8 cellular contexts compared by ENCODE assay signal in the genomic region with DNA sequence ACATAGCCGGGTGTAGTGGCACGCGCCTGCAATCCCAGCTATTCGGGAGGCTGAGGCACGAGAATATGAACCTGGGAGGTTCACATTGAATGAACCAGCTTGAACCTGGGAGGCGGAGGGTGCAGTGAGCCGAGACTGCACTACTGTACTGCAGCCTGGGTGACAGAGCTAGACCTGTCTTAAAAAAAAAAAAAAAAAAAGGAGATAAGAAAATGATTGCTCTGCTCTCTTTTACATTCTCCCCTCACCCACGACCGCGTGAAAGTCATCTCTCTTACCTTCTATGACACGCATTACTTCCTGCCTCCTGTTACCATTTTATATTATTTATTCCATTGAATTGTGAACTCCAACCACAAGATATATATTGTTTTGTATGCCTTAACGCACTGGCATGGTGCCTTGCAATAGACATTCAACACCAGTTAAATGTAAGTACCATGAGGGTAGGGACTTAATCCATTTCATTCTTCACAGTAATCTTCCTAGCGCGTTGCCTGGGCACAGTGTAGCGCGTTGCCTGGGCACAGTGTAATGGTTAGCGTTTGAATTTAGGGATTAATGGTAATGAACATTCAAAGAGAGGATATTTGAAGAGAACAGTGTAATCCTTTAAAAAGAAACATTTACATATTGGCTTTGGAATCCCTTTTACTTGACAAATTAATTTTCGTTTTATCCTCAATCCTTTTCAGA. TPM values are rescaled to one million over a fixed set of nuclear protein-coding genes. Genes with fewer than 3 reads are reported as not detected.
DNase-seq lines count a peak whose midpoint lies in the region; ATAC-seq, FAIRE-seq and TF ChIP-seq lines count a peak whose summit lies in the region.

No MANE protein-coding gene starts in this region.

- TF ChIP-seq POLR2A in NB4 (IDR thresholded peaks at IDR 0.05; ENCODE audit: extremely low read depth, insufficient read length) = no peak
- TF ChIP-seq POLR2A in HepG2 (IDR thresholded peaks at IDR 0.05; ENCODE audit: insufficient read depth in 1 of 2, low read depth in 2 of 2, low read length in 2 of 2) = no peak

- intact Hi-C loops in HepG2 (cut with micrococcal nuclease; ENCODE audit: unreplicated experiment) = loop anchor here (5.0 kb wide), 2 partner anchors 194 to 271 kb away; a partner anchor contains a TSS

- peaks cover 44% of the 10 kb centered on the region for H4K20me1 ChIP-seq in HepG2 (ENCODE audit: insufficient read depth, low read length)

- peak overlapping the region; percentile 98 for H3K4me3 ChIP-seq in NB4 (ENCODE audit: low read depth, low read length)
- peak overlapping the region; percentile 73 to 99 (median 86); a peak in 4 of 6 replicates for H3K4me3 ChIP-seq in HepG2 (replicated peaks in 1 of 3; ENCODE audit: insufficient read depth in 1 of 3, low read depth in 2 of 3, low read length in 3 of 3)

- H3K79me2 ChIP-seq in HepG2 (ENCODE audit: insufficient read depth, low read length) = peaks cover 70% of the 10 kb centered on the region

- peaks cover 36% of the 10 kb centered on the region for H3K4me1 ChIP-seq in HepG2 (ENCODE audit: insufficient read depth, low read length)

- DNase-seq in NB4 (ENCODE audit: low read depth) = no peak
- DNase-seq in activated gamma-delta T cell treated with anti-CD3 and anti-CD28 coated beads, Interleukin-2, amount 50 U/mL, for 16 hours (ENCODE audit: low read depth) = peak; percentile 20
- DNase-seq in HepG2 (ENCODE audit: low spot score) = no peak
- peak in 1 of 2 donors; percentile 37 for DNase-seq in stimulated activated naive CD8-positive, alpha-beta T cell treated with anti-CD3 and anti-CD28 coated beads, Interleukin-15, amount 100 ng/mL, for 72 hours
- DNase-seq in NCI-H1048 (lab: John Stamatoyannopoulos, UW) = no peak

- TF ChIP-seq RAD21 in HepG2 (CRISPR knock-in tag; IDR thresholded peaks at IDR 0.05) = no peak

- H3K27ac ChIP-seq in HepG2 (ENCODE audit: extremely low read length, insufficient read depth, low read length) = no peak overlapping the region

- H3K36me3 ChIP-seq in HepG2 (replicated peaks in 1 of 2; ENCODE audit: control insufficient read depth in 1 of 2, insufficient read depth in 2 of 2, low read length in 2 of 2) = no peaks in the 10 kb centered on the region; a peak in 1 of 5 replicates

- H2AFZ ChIP-seq in HepG2 (ENCODE audit: low read length) = no peak overlapping the region

- FAIRE-seq in HepG2 (lab: Jason Lieb, UNC) = no peak

- TF ChIP-seq CTCF in NB4 (IDR thresholded peaks at IDR 0.05; ENCODE audit: low read depth, low read length) (no peak), HepG2 (CRISPR knock-in tag; IDR thresholded peaks at IDR 0.05) (no peak)

- in situ Hi-C loops in HepG2 (cut with HindIII; ENCODE audit: extremely low pct_ligation_motif_present, low pct_unique_long_range_greater_than_20kb) = no loop called here

- CTCF ChIA-PET in HepG2 (lab: Yijun Ruan, JAX; ENCODE audit: low intra/inter-chr PET ratio, low total read pairs) = no interaction called here

- ATAC-seq in HepG2 (no peak), GM18909 (IDR thresholded peaks at IDR 0.05; ENCODE audit: poor library complexity, unreplicated experiment) (no peak), GM18861 (IDR thresholded peaks at IDR 0.05; ENCODE audit: unreplicated experiment) (no peak), HG02885 (IDR thresholded peaks at IDR 0.05; ENCODE audit: poor library complexity, unreplicated experiment) (no peak)
- peak; percentile 19 for ATAC-seq in stimulated activated naive CD8-positive, alpha-beta T cell treated with anti-CD3 and anti-CD28 coated beads, Interleukin-15, amount 100 ng/mL, for 72 hours

- peaks cover 57% of the 10 kb centered on the region for H3K4me1 Mint-ChIP-seq in stimulated activated naive CD8-positive, alpha-beta T cell treated with anti-CD3 and anti-CD28 coated beads, Interleukin-15, amount 100 ng/mL, for 72 hours

- BruUV-seq in HepG2 (replicated peaks; lab: Mats Ljungman, UMichigan) = no TSS peak

- no peaks in the 10 kb centered on the region for H3K9me3 Mint-ChIP-seq in stimulated activated naive CD8-positive, alpha-beta T cell treated with anti-CD3 and anti-CD28 coated beads, Interleukin-15, amount 100 ng/mL, for 72 hours

- TF ChIP-seq EP300 in HepG2 (IDR thresholded peaks at IDR 0.05; ENCODE audit: low read depth in 2 of 2, low read length in 2 of 2) (no peak), HepG2 (CRISPR knock-in tag; IDR thresholded peaks at IDR 0.05; ENCODE audit: borderline replicate concordance) (no peak)

- WGBS in HepG2 (ENCODE audit: low lambda C conversion rate) = 86% methylated on average over 18 of the region's 18 CpGs

- no peaks in the 10 kb centered on the region; a peak in 1 of 5 replicates for H3K27me3 ChIP-seq in HepG2 (ENCODE audit: control insufficient read depth in 1 of 2, insufficient read depth in 2 of 2, low read length in 2 of 2)

- peak overlapping the region; percentile 98 for H3K4me3 Mint-ChIP-seq in stimulated activated naive CD8-positive, alpha-beta T cell treated with anti-CD3 and anti-CD28 coated beads, Interleukin-15, amount 100 ng/mL, for 72 hours

- no peak overlapping the region for H3K9ac ChIP-seq in HepG2 (ENCODE audit: insufficient read depth, low read depth, low read length)

- H3K27me3 Mint-ChIP-seq in stimulated activated naive CD8-positive, alpha-beta T cell treated with anti-CD3 and anti-CD28 coated beads, Interleukin-15, amount 100 ng/mL, for 72 hours = no peaks in the 10 kb centered on the region

- POLR2A ChIA-PET in HepG2 (lab: Yijun Ruan, JAX) = interaction anchor here (1.4 kb wide), 1 partner anchor 1344 kb away, joined by 3 read pairs; a partner anchor contains a TSS

- peak overlapping the region; percentile 98 to 99 for H3K27ac Mint-ChIP-seq in stimulated activated naive CD8-positive, alpha-beta T cell treated with anti-CD3 and anti-CD28 coated beads, Interleukin-15, amount 100 ng/mL, for 72 hours

- peak overlapping the region; percentile 80 for H3K4me2 ChIP-seq in HepG2 (ENCODE audit: low read depth, low read length)

- H3K9me3 ChIP-seq in HepG2 (ENCODE audit: low read length) = no peaks in the 10 kb centered on the region

TF ChIP-seq in HepG2, 621 proteins besides CTCF, POLR2A, EP300 and RAD21:
- TF ChIP-seq ZNF660 (CRISPR knock-in tag; IDR thresholded peaks at IDR 0.05; ENCODE audit: borderline replicate concordance, low read depth) = no peak
- TF ChIP-seq, protein P1, sequence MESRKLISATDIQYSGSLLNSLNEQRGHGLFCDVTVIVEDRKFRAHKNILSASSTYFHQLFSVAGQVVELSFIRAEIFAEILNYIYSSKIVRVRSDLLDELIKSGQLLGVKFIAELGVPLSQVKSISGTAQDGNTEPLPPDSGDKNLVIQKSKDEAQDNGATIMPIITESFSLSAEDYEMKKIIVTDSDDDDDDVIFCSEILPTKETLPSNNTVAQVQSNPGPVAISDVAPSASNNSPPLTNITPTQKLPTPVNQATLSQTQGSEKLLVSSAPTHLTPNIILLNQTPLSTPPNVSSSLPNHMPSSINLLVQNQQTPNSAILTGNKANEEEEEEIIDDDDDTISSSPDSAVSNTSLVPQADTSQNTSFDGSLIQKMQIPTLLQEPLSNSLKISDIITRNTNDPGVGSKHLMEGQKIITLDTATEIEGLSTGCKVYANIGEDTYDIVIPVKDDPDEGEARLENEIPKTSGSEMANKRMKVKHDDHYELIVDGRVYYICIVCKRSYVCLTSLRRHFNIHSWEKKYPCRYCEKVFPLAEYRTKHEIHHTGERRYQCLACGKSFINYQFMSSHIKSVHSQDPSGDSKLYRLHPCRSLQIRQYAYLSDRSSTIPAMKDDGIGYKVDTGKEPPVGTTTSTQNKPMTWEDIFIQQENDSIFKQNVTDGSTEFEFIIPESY (CRISPR knock-in tag; IDR thresholded peaks at IDR 0.05) = peak; percentile 59

RNA-seq across cellular contexts. Expression of a gene that starts 2.7 kb away (rescaled TPM):
- total RNA-seq in HepG2 (2016; rRNA removed; fragmentation: Illumina TruSeq; extraction: Trizol) = 92.7 and 129 TPM in 2 replicates
- 42.6 and 48.0 TPM in 2 replicates for total RNA-seq in HepG2 (2016; cell fraction: cytosol; rRNA removed; fragmentation: Illumina TruSeq; extraction: Trizol; ENCODE audit: low read depth)
- total RNA-seq in HepG2 (2016; cell fraction: insoluble cytoplasmic fraction; rRNA removed; fragmentation: Illumina TruSeq; extraction: Trizol) = 87.1 and 128 TPM in 2 replicates
- total RNA-seq in HepG2 (2016; cell fraction: membrane; rRNA removed; fragmentation: Illumina TruSeq; extraction: Trizol) = 96.4 and 97.6 TPM in 2 replicates
- total RNA-seq in HepG2 (2016; cell fraction: nucleus; rRNA removed; fragmentation: Illumina TruSeq; extraction: Trizol) = 44.6 and 47.4 TPM in 2 replicates
- 56.6 and 71.1 TPM in 2 replicates for polyA plus RNA-seq in HepG2 (2011; rRNA removed)
- 39.2 and 62.2 TPM in 2 replicates for polyA plus RNA-seq in HepG2 (2011; cell fraction: cytosol; rRNA removed)
- polyA plus RNA-seq in HepG2 (2011; cell fraction: nucleus; rRNA removed) = 17.4 and 23.5 TPM in 2 replicates
- 73.2 and 76.4 TPM in 2 replicates for polyA plus RNA-seq in HepG2 (2012)
- polyA plus RNA-seq in HepG2 (2016; cell fraction: cytosol; fragmentation: Illumina TruSeq; extraction: Trizol; ENCODE audit: low read depth) = 45.2 and 58.6 TPM in 2 replicates
- polyA plus RNA-seq in HepG2 (2016; cell fraction: insoluble cytoplasmic fraction; fragmentation: Illumina TruSeq; extraction: Trizol; ENCODE audit: low read depth) = 158 and 166 TPM in 2 replicates
- 84.2 and 93.1 TPM in 2 replicates for polyA plus RNA-seq in HepG2 (2016; cell fraction: membrane; fragmentation: Illumina TruSeq; extraction: Trizol; ENCODE audit: low read depth)
- polyA plus RNA-seq in HepG2 (2016; cell fraction: nucleus; fragmentation: Illumina TruSeq; extraction: Trizol; ENCODE audit: insufficient read depth, low read depth) = 80.7 and 83.5 TPM in 2 replicates
- polyA minus RNA-seq in HepG2 (2011; rRNA and poly(A)+ RNA removed; ENCODE audit: low replicate concordance) = 19.4 and 29.7 TPM in 2 replicates
- 45.2 and 50.6 TPM in 2 replicates for polyA minus RNA-seq in HepG2 (2011; cell fraction: cytosol; rRNA and poly(A)+ RNA removed)
- polyA minus RNA-seq in HepG2 (2011; cell fraction: nucleus; rRNA and poly(A)+ RNA removed) = 43.8 and 54.3 TPM in 2 replicates
